In genomic region chr17:82976982-82977488, GRCh38 we compare ENCODE assay signal across 24 cellular contexts.
"Had no signal": no experiment of that assay in that cellular context is flagged by ENCODE, and none has a peak within 500 bp of the region (broad histone marks: within the 10 kb centered on the region; RNA-seq: fewer than 3 reads in every experiment).

No MANE protein-coding gene starts in this region.

- H3K9me3 ChIP-seq: MG63, SJSA1 had no signal

- H3K27me3 ChIP-seq: MG63, SJSA1 had no signal

- H3K36me3 ChIP-seq: MG63, SJSA1 had no signal

- H3K27ac ChIP-seq: SJSA1, SK-N-MC had no signal

- H3K4me3 ChIP-seq: MG63, SJSA1, SK-N-MC had no signal

- H3K4me1 ChIP-seq: SJSA1 had no signal

- DNase-seq: IMR-90, Karpas-422, KG1, MG63, NCI-H1092, NCI-H1105 treated with DMSO at 0.1 percent for 48 hours, NCI-H1417 treated with DMSO at 0.1 percent for 48 hours, NCI-H146, NCI-H1694 treated with DMSO at 0.1 percent for 48 hours, NCI-H1930, NCI-H2081, NCI-H2107, NCI-H2227 treated with DMSO at 0.1 percent for 48 hours, NCI-H446, NCI-H510A, NCI-H524 treated with DMSO at 0.1 percent for 48 hours, NCI-H69, NCI-H774, Right ventricle myocardium superior, RPMI8226, SIG-M5 had no signal

- ATAC-seq: HepG2 had no signal
